Comparison of ENCODE assay signal across 1 cellular context in the genomic region with DNA sequence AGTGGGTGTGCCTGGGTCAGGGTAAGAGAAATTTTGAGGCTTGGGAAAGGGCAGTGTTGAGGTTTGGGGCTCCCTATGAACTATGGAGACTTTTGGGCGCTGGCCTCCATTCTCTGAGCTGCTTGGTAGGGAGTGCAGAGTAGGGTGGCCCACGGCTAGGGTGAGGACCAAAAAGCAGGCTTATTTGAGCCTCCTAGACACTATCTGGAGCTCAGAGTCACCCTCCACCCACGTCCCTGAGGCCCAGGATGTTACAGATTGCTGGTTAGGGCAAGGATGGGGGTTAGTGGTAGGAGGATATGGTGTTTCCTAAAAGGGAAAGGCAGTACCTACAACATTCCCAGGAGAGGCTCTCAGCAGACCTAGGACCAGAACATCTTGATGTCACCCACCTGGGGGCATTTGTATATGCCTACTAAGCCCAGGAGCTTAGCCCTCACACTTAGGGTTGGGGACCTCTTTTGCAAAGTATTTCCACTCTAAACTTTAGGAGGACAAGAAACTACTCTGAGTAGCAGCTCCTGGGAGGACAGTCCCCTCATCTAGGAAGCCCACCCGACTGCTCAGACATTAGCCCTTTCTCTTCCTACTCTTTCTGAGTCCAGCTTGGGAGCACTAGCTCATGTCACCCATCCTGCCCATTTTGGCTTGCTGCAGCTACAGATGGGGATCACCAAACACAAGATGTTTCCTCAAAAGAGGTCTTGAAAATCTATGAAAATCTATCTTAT.
TF ChIP-seq lines count a peak whose summit lies in the region.

No MANE protein-coding gene starts in this region.

TF ChIP-seq in IMR-90, 13 proteins besides CTCF, POLR2A, EP300 and RAD21:
- no peak for TF ChIP-seq RFX5 (IDR thresholded peaks at IDR 0.05; ENCODE audit: low read depth, low read length)
TF ChIP-seq in IMR-90: peak in this region for 0.
